9 cellular contexts compared by ENCODE assay signal in genomic region chr9:136975624-136976023, GRCh38. TPM values are rescaled to one million over a fixed set of nuclear protein-coding genes. Genes with fewer than 3 reads are reported as not detected.
DNase-seq lines count a peak whose midpoint lies in the region; ATAC-seq and TF ChIP-seq lines count a peak whose summit lies in the region.
"Had no signal": no experiment of that assay in that cellular context is flagged by ENCODE, and none has a peak within 500 bp of the region (broad histone marks: within the 10 kb centered on the region; RNA-seq: fewer than 3 reads in every experiment).

No MANE protein-coding gene starts in this region.

- no peak overlapping the region for H3K27ac ChIP-seq in CD4-positive, alpha-beta T cell (ENCODE audit: low read depth, low read length)
- H3K27ac ChIP-seq in brain microvascular endothelial cell = no peak overlapping the region

- peak in 1 of 10 experiments; percentile 26 for DNase-seq in CD4-positive, alpha-beta T cell
- DNase-seq in M059J (ENCODE audit: low read depth) (peak; percentile 66), brain microvascular endothelial cell (no peak), middle frontal gyrus (ENCODE audit: extremely low spot score, low spot score) (peak; percentile 55), MG63 (no peak), SKM-1 treated with dmso at 0.1 percent for 144 hours (lab: John Stamatoyannopoulos, UW; ENCODE audit: unreplicated experiment) (no peak)
- DNase-seq: T1000 had no signal

- H3K27me3 ChIP-seq in CD4-positive, alpha-beta T cell (ENCODE audit: control insufficient read depth, insufficient read depth, low read length) = no peaks in the 10 kb centered on the region
- no peaks in the 10 kb centered on the region for H3K27me3 ChIP-seq in brain microvascular endothelial cell (replicated peaks)
- no peaks in the 10 kb centered on the region for H3K27me3 ChIP-seq in MG63

- no peaks in the 10 kb centered on the region for H3K9me3 Mint-ChIP-seq in CD4-positive, alpha-beta T cell

- peaks cover 2% of the 10 kb centered on the region for H3K27me3 Mint-ChIP-seq in CD4-positive, alpha-beta T cell

- in situ Hi-C loops in brain microvascular endothelial cell (cut with HindIII; ENCODE audit: low pct_ligation_motif_present, low sequenced_read_pairs) = no loop called here

- no peaks in the 10 kb centered on the region for H3K9me3 ChIP-seq in CD4-positive, alpha-beta T cell (ENCODE audit: control insufficient read depth, low read length)
- no peaks in the 10 kb centered on the region for H3K9me3 ChIP-seq in MG63

- H3K4me1 Mint-ChIP-seq in CD4-positive, alpha-beta T cell (ENCODE audit: low read depth) = peaks cover 20% of the 10 kb centered on the region

- CTCF ChIA-PET in CD4-positive, alpha-beta T cell (lab: Charles Lee) = interaction anchor here (1.3 to 1.4 kb wide), 3 partner anchors 31 to 60 kb away, joined by 3 to 4 read pairs (median 3); partner anchors contain the start of gene FBXW5

- H3K36me3 ChIP-seq in brain microvascular endothelial cell (replicated peaks) (no peaks in the 10 kb centered on the region), MG63 (no peaks in the 10 kb centered on the region)

- intact Hi-C loops in CD4-positive, alpha-beta T cell (cut with DNase I, micrococcal nuclease) = no loop called here

- peak overlapping the region; percentile 58 for H3K4me3 Mint-ChIP-seq in CD4-positive, alpha-beta T cell

- TF ChIP-seq CTCF in CD4-positive, alpha-beta T cell (IDR thresholded peaks at IDR 0.05) = peak; percentile 8
- TF ChIP-seq CTCF in brain microvascular endothelial cell (IDR thresholded peaks at IDR 0.05; ENCODE audit: low read depth, low read length, missing control alignments) = peak; percentile 42

- H3K36me3 Mint-ChIP-seq in CD4-positive, alpha-beta T cell (ENCODE audit: low read depth) = no peaks in the 10 kb centered on the region

- H3K27ac Mint-ChIP-seq in CD4-positive, alpha-beta T cell = no peak overlapping the region

- ATAC-seq in CD4-positive, alpha-beta T cell (ENCODE audit: poor library complexity) = no peak
- ATAC-seq in GM18907 (IDR thresholded peaks at IDR 0.05; ENCODE audit: unreplicated experiment) (no peak), HG02678 (IDR thresholded peaks at IDR 0.05; ENCODE audit: unreplicated experiment) (no peak)

- no peak overlapping the region for H3K4me3 ChIP-seq in brain microvascular endothelial cell (ENCODE audit: low read depth, low read length)
- no peak overlapping the region for H3K4me3 ChIP-seq in MG63

- POLR2A ChIA-PET in CD4-positive, alpha-beta T cell (lab: Charles Lee) = interaction anchor here (1.2 to 2.9 kb wide), 3 partner anchors 15 to 27 kb away, joined by 4 to 12 read pairs (median 11); partner anchors contain the start of gene PAXX

RNA-seq across cellular contexts. Expression of gene PTGDS, which starts 1.7 kb away (rescaled TPM):
- total RNA-seq in CD4-positive, alpha-beta T cell = 10 to 100 TPM; 40.6 to 41.0 TPM
- total RNA-seq in M059J (2014; rRNA removed; shearing (Covaris generic)) = not detected in 2 replicates
- not detected in 2 replicates for total RNA-seq in MG63 (2014; rRNA removed; shearing (Covaris generic); ENCODE audit: low replicate concordance)

RNA-seq across cellular contexts. Expression of gene LCNL1, which starts 7.2 kb away (rescaled TPM):
- 1 to 10 TPM in 1 of 2 experiments, under 1 TPM in 1; 0.93 to 1.0 TPM for total RNA-seq in CD4-positive, alpha-beta T cell
- total RNA-seq in M059J (2014; rRNA removed; shearing (Covaris generic)) = not detected in 2 replicates
- total RNA-seq in MG63 (2014; rRNA removed; shearing (Covaris generic); ENCODE audit: low replicate concordance) = not detected in 2 replicates

RNA-seq across cellular contexts. Expression of gene PAXX, which starts 16.6 kb away (rescaled TPM):
- total RNA-seq in CD4-positive, alpha-beta T cell = 10 to 100 TPM; 67.0 to 67.8 TPM
- total RNA-seq in M059J (2014; rRNA removed; shearing (Covaris generic)) = 53.1 and 59.0 TPM in 2 replicates
- 27.5 and 63.0 TPM in 2 replicates for total RNA-seq in MG63 (2014; rRNA removed; shearing (Covaris generic); ENCODE audit: low replicate concordance)

RNA-seq across cellular contexts. Expression of gene CLIC3, which starts 20.7 kb away (rescaled TPM):
- total RNA-seq in CD4-positive, alpha-beta T cell = 1 to 10 TPM; 2.1 to 2.8 TPM
- total RNA-seq in M059J (2014; rRNA removed; shearing (Covaris generic)) = 11.0 and 18.9 TPM in 2 replicates
- total RNA-seq in MG63 (2014; rRNA removed; shearing (Covaris generic); ENCODE audit: low replicate concordance) = not detected in 2 replicates

RNA-seq across cellular contexts. Expression of gene LCN12, which starts 23.6 kb away (rescaled TPM):
- total RNA-seq in CD4-positive, alpha-beta T cell = 1 to 10 TPM; 1.3 to 1.5 TPM
- total RNA-seq in M059J (2014; rRNA removed; shearing (Covaris generic)) = 1.2 TPM in 1 of 2 replicates, not detected in the other
- total RNA-seq in MG63 (2014; rRNA removed; shearing (Covaris generic); ENCODE audit: low replicate concordance) = not detected in 2 replicates

Comparison
In these comparisons a context has a peak if more than half of its experiments do, and no peak if none do; other contexts are left out.
1. DNase-seq: peak in M059J (single experiment) and middle frontal gyrus (single experiment); none in brain microvascular endothelial cell (single experiment), MG63 (single experiment) and SKM-1 treated with dmso at 0.1 percent for 144 hours (single experiment).
2. RNA of gene PTGDS, which starts 1.7 kb away (total RNA-seq): 40.6 to 41.0 TPM in CD4-positive, alpha-beta T cell; not detected in M059J and not detected in MG63; every median in the first group is over 10 times any median in the second.